In genomic region chrX:136468391-136469103, GRCh38 we compare ENCODE assay signal across 1 cellular context.
TF ChIP-seq lines count a peak whose summit lies in the region.

No MANE protein-coding gene starts in this region.

TF ChIP-seq in SK-N-SH, 30 proteins besides CTCF, POLR2A, EP300 and RAD21 (continued from another document):
- TF ChIP-seq FOXJ3 (CRISPR knock-in tag; IDR thresholded peaks at IDR 0.05) (no peak), FOXM1 (IDR thresholded peaks at IDR 0.05; ENCODE audit: low read depth) (no peak), SIN3A (IDR thresholded peaks at IDR 0.05; ENCODE audit: borderline replicate concordance, low read depth, low read length) (no peak), USF2 (IDR thresholded peaks at IDR 0.05; ENCODE audit: borderline replicate concordance, low read depth, low read length) (no peak), USF1 (IDR thresholded peaks at IDR 0.05; ENCODE audit: borderline replicate concordance, low read depth) (no peak), TAF1 (IDR thresholded peaks at IDR 0.05; ENCODE audit: borderline replicate concordance, low read depth, low read length) (no peak), GATA2 (CRISPR knock-in tag; IDR thresholded peaks at IDR 0.05) (no peak), MEF2A (IDR thresholded peaks at IDR 0.05; ENCODE audit: borderline replicate concordance, low read depth) (no peak), NRF1 (IDR thresholded peaks at IDR 0.05; ENCODE audit: low read depth, low read length) (no peak)
